Comparison of ENCODE assay signal across 18 cellular contexts in the genomic region with DNA sequence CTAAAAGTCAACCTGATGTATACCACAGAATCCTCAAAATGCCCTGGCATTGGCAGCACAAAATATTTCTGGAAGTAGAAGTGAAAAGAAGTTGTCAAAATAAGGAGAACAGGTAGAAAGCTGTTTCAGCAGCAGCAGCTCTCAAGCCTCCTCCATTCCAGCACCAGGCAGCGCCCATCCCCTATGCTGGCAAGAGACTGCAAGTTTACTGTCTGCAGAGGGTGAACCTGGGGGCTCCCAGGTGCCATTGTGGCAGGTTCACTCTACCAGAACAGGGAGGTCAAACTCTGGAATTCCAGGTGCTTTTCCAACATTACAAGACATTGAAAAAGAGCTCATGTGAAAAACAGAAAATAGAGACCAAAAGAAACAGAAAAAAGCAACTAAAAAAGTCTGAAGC.
"Had no signal": no experiment of that assay in that cellular context is flagged by ENCODE, and none has a peak within 500 bp of the region (broad histone marks: within the 10 kb centered on the region; RNA-seq: fewer than 3 reads in every experiment).

No MANE protein-coding gene starts in this region.

- FAIRE-seq: endometrium, keratinocyte had no signal

- H3K4me3 ChIP-seq: dorsolateral prefrontal cortex, gastrocnemius medialis, skin epidermis, suprapubic skin, tibial artery, upper lobe of left lung, vagina had no signal

- H3K9me3 ChIP-seq: gastrocnemius medialis, neutrophil, suprapubic skin, tibial artery, upper lobe of left lung, vagina had no signal

- DNase-seq: cortex of kidney; dorsolateral prefrontal cortex; effector memory CD4-positive, alpha-beta T cell; immature natural killer cell; naive thymus-derived CD8-positive, alpha-beta T cell; stimulated activated CD4-positive, alpha-beta T cell treated with anti-CD3 and anti-CD28 coated beads, Interleukin-4, amount 100 ng/mL, for 1 hour; stimulated activated CD8-positive, alpha-beta memory T cell treated with anti-CD3 and anti-CD28 coated beads, Interleukin-4, amount 100 ng/mL, for 48 hours; stimulated activated naive CD8-positive, alpha-beta T cell treated with anti-CD3 and anti-CD28 coated beads, Interleukin-15, Interleukin-2, amounts not matched to agents 100 U/mL and 50 U/mL, for 24 hours; upper lobe of left lung had no signal

- H3K27ac ChIP-seq: neutrophil, suprapubic skin, vagina had no signal

- ATAC-seq: esophagus mucosa; naive thymus-derived CD8-positive, alpha-beta T cell; stimulated activated naive CD8-positive, alpha-beta T cell treated with anti-CD3 and anti-CD28 coated beads, Interleukin-15, Interleukin-2, amounts not matched to agents 100 U/mL and 50 U/mL, for 24 hours had no signal

- H3K27me3 ChIP-seq: dorsolateral prefrontal cortex, gastrocnemius medialis, neutrophil, tibial artery, upper lobe of left lung, vagina had no signal

- H3K36me3 ChIP-seq: gastrocnemius medialis, neutrophil, suprapubic skin, tibial artery, upper lobe of left lung, vagina had no signal
